ENCODE assay signal across 8 cellular contexts in the genomic region with DNA sequence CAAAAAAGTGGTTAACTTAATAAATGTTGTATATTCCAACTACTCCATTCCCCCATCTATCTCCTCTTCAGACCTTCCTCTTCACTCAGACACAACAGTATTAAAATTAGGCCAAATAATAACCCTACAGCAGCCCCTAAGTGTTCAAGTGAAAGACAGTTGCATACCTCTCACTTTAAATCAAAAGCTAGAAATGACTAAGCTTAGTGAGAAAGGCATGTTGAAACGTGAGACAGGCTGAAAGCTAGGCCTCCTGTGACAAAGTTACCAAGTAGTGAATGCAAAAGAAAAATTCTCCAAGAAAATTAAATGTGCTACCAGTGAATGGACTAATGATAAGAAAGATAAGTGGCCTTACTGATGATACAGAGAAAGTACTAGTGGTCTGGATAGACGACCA.
A peak's percentile ranks its signal among the peaks of the same experiment; 100 is the strongest.
DNase-seq lines count a peak whose midpoint lies in the region; ATAC-seq and TF ChIP-seq lines count a peak whose summit lies in the region.

No MANE protein-coding gene starts in this region.

- peak; percentile 15 for DNase-seq in GM10248 (ENCODE audit: extremely low spot score)
- peak; percentile 18 to 30 for DNase-seq in cardiac fibroblast (ENCODE audit: low read depth in 2 of 2)
- DNase-seq in EL, result no peak
- DNase-seq in NCI-H2171 treated with DMSO at 0.1 percent for 48 hours (lab: John Stamatoyannopoulos, UW), result no peak
- DNase-seq in NCI-H2227 treated with DMSO at 0.1 percent for 48 hours (lab: John Stamatoyannopoulos, UW), result no peak
- no peak for DNase-seq in NCI-H1930 (lab: John Stamatoyannopoulos, UW)

- ATAC-seq in GM19452 (IDR thresholded peaks at IDR 0.05; ENCODE audit: unreplicated experiment), result peak; percentile 95
- ATAC-seq in HG03095 (IDR thresholded peaks at IDR 0.05; ENCODE audit: unreplicated experiment), result peak; percentile 86

- CTCF ChIA-PET in GM10248 (lab: Yijun Ruan, JAX), result interaction anchor here (0.7 to 2.0 kb wide), 8 partner anchors 11 to 86 kb away, joined by 3 to 5 read pairs (median 4); no protein-coding TSS in a partner anchor

- H3K4me3 ChIP-seq in cardiac fibroblast (replicated peaks in 1 of 2; ENCODE audit: low read depth in 2 of 2, low read length in 2 of 2), result no peak overlapping the region

- TF ChIP-seq CTCF in GM10248 (IDR thresholded peaks at IDR 0.05; ENCODE audit: control extremely low read depth, extremely low read depth, low read depth, missing control alignments), result no peak
- TF ChIP-seq CTCF in cardiac fibroblast (IDR thresholded peaks at IDR 0.05; ENCODE audit: low read depth, low read length), result no peak

- POLR2A ChIA-PET in GM10248 (lab: Yijun Ruan, JAX), result no interaction called here

Comparison
In these comparisons a context has a peak if more than half of its experiments do, and no peak if none do; other contexts are left out.
1. DNase-seq: peak in GM10248 (single experiment) and cardiac fibroblast (2 of 2); none in EL (single experiment), NCI-H2171 treated with DMSO at 0.1 percent for 48 hours (single experiment), NCI-H2227 treated with DMSO at 0.1 percent for 48 hours (single experiment) and NCI-H1930 (0 of 2).